Comparison of ENCODE assay signal across 26 cellular contexts in genomic region chr15:80576519-80577090, GRCh38.
"Had no signal": no experiment of that assay in that cellular context is flagged by ENCODE, and none has a peak within 500 bp of the region (broad histone marks: within the 10 kb centered on the region; RNA-seq: fewer than 3 reads in every experiment).

No MANE protein-coding gene starts in this region.

- H3K9me3 ChIP-seq: heart left ventricle, left lung, lower lobe of right lung, right atrium auricular region, right lobe of liver, suprapubic skin, thoracic aorta, tibial artery, uterus had no signal

- DNase-seq: heart left ventricle; left colon; left lung; lower lobe of right lung; mammary epithelial cell; mesenchymal stem cell; naive thymus-derived CD8-positive, alpha-beta T cell; nucleus accumbens; stimulated activated CD4-positive, alpha-beta T cell treated with anti-CD3 and anti-CD28 coated beads, Interleukin-12 subunit alpha, Interleukin-12 subunit beta, amount 100 ng/mL, for 4 hours; stimulated activated CD4-positive, alpha-beta T cell treated with anti-CD3 and anti-CD28 coated beads, Interleukin-15, amount 100 ng/mL, for 24 hours; stimulated activated CD4-positive, alpha-beta T cell treated with anti-CD3 and anti-CD28 coated beads, Interleukin-2, amount 100 ng/mL, for 24 hours; stimulated activated CD4-positive, alpha-beta T cell treated with anti-CD3 and anti-CD28 coated beads, Interleukin-4, amount 100 ng/mL, for 1 hour; stimulated activated naive B cell treated with anti-CD40 and anti-IgM and Interleukin-4, amounts not matched to agents 10 μg/mL and 1 μg/mL and 100 μg/mL, for 72 hours; trophoblast cell; uterus had no signal

- H3K27ac ChIP-seq: heart left ventricle, hepatocyte, left lung, lower lobe of right lung, right atrium auricular region, right lobe of liver, suprapubic skin, thoracic aorta, tibial artery, uterus had no signal

- H3K4me3 Mint-ChIP-seq: naive thymus-derived CD8-positive, alpha-beta T cell; nephron; neural crest cell; stimulated activated naive B cell treated with anti-CD40 and anti-IgM and Interleukin-4, amounts not matched to agents 10 μg/mL and 1 μg/mL and 100 μg/mL, for 72 hours; stimulated activated naive CD8-positive, alpha-beta T cell treated with anti-CD3 and anti-CD28 coated beads, Interleukin-15, Interleukin-2, amounts not matched to agents 100 ng/mL and 50 ng/mL, for 24 hours had no signal

- H3K36me3 Mint-ChIP-seq: naive thymus-derived CD8-positive, alpha-beta T cell; stimulated activated naive B cell treated with anti-CD40 and anti-IgM and Interleukin-4, amounts not matched to agents 10 μg/mL and 1 μg/mL and 100 μg/mL, for 72 hours had no signal

- H3K36me3 ChIP-seq: heart left ventricle, right atrium auricular region, right lobe of liver, suprapubic skin, uterus had no signal

- H3K4me3 ChIP-seq: heart left ventricle, hepatocyte, left lung, lower lobe of right lung, right atrium auricular region, right lobe of liver, smooth muscle cell, suprapubic skin, thoracic aorta, tibial artery, uterus had no signal

- H3K27me3 Mint-ChIP-seq: progenitor cell of endocrine pancreas; stimulated activated naive CD8-positive, alpha-beta T cell treated with anti-CD3 and anti-CD28 coated beads, Interleukin-15, Interleukin-2, amounts not matched to agents 100 ng/mL and 50 ng/mL, for 24 hours had no signal

- H3K4me1 ChIP-seq: left lung, lower lobe of right lung, right atrium auricular region, right lobe of liver, tibial artery, uterus had no signal

- H3K27ac Mint-ChIP-seq: naive thymus-derived CD8-positive, alpha-beta T cell; nephron; progenitor cell of endocrine pancreas; stimulated activated naive B cell treated with anti-CD40 and anti-IgM and Interleukin-4, amounts not matched to agents 10 μg/mL and 1 μg/mL and 100 μg/mL, for 72 hours; stimulated activated naive CD8-positive, alpha-beta T cell treated with anti-CD3 and anti-CD28 coated beads, Interleukin-15, Interleukin-2, amounts not matched to agents 100 ng/mL and 50 ng/mL, for 24 hours had no signal

- H3K4me1 Mint-ChIP-seq: naive thymus-derived CD8-positive, alpha-beta T cell; nephron; neural crest cell had no signal

- H3K27me3 ChIP-seq: heart left ventricle, hepatocyte, left lung, right atrium auricular region, right lobe of liver, tibial artery, uterus had no signal

- ATAC-seq: heart left ventricle; left colon; left lung; lower lobe of right lung; naive thymus-derived CD8-positive, alpha-beta T cell; right lobe of liver; stimulated activated naive B cell treated with anti-CD40 and anti-IgM and Interleukin-4, amounts not matched to agents 10 μg/mL and 1 μg/mL and 100 μg/mL, for 72 hours had no signal

- H3K9me3 Mint-ChIP-seq: nephron; neural crest cell; stimulated activated naive B cell treated with anti-CD40 and anti-IgM and Interleukin-4, amounts not matched to agents 10 μg/mL and 1 μg/mL and 100 μg/mL, for 72 hours; stimulated activated naive CD8-positive, alpha-beta T cell treated with anti-CD3 and anti-CD28 coated beads, Interleukin-15, Interleukin-2, amounts not matched to agents 100 ng/mL and 50 ng/mL, for 24 hours had no signal
